ENCODE assay signal across 7 cellular contexts in the genomic region with DNA sequence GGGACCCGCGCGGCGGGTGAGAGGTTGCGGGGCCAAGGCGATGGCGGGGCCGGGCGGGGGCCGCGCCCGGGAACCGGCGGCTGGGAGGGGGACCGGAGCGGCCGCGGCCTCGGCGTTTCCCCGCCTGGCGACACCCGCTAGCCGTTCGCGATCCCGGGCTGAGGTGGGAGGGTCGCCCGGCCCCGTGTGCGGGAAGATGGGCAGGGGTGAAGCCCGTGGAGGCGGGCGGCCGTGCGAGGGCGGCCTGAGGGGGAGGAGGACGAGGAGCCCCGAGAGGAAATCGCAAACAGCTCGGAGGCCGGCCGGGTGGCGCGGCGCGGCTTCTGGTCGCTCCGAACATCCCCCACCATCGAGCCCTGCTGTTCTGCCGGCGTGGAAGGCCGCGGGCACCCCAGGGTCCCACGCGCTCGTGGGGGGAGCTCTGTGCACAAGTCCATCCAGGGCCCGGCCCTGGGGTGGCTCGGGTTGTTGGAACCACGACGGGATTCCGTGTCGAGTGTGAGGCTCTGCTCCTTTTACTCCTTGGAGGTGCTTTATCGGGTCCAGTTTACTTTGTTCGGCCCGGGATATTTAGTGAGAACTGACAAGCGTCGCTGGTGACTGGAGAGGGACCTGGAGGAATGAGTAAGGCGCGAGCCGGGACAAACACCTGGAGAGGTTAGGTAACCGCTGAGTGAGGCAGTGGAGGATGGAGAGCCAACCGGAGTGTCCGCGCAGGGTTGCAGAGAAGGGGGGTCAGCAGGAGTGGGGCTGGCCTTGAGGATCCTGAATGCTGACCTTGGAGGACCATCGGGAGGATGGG. TPM values are rescaled to one million over a fixed set of nuclear protein-coding genes. Genes with fewer than 3 reads are reported as not detected.
DNase-seq lines count a peak whose midpoint lies in the region; ATAC-seq and TF ChIP-seq lines count a peak whose summit lies in the region.

No MANE protein-coding gene starts in this region.

- H3K27ac ChIP-seq in epithelial cell of prostate: peak overlapping the region; percentile 53

- no peaks in the 10 kb centered on the region for H3K9me3 ChIP-seq in mucosa of descending colon

- no peaks in the 10 kb centered on the region for H3K36me3 ChIP-seq in mucosa of descending colon (ENCODE audit: low read depth)

- intact Hi-C loops in mucosa of descending colon (cut with DNase I, micrococcal nuclease): no loop called here

- H3K4me3 ChIP-seq in mucosa of descending colon: peak overlapping the region; percentile 53

- TF ChIP-seq CTCF in mucosa of descending colon (IDR thresholded peaks at IDR 0.05): no peak

- peak; percentile 51 for ATAC-seq in GM18511 (IDR thresholded peaks at IDR 0.05; ENCODE audit: unreplicated experiment)
- peak; percentile 35 for ATAC-seq in HG02623 (IDR thresholded peaks at IDR 0.05; ENCODE audit: unreplicated experiment)
- peak; percentile 61 for ATAC-seq in mucosa of descending colon
- peak; percentile 37 for ATAC-seq in stimulated activated naive CD8-positive, alpha-beta T cell treated with anti-CD3 and anti-CD28 coated beads, Interleukin-15, Interleukin-2, amounts not matched to agents 100 U/mL and 50 U/mL, for 24 hours

- DNase-seq in NCI-H146 (lab: John Stamatoyannopoulos, UW) (peak; percentile 44), activated T-cell treated with anti-CD3 and anti-CD28 coated beads for 24 hours (ENCODE audit: low read depth) (peak; percentile 23), epithelial cell of prostate (ENCODE audit: low read depth, low spot score) (no peak), mucosa of descending colon (peak; percentile 49 to 73 (median 71))
- peak; percentile 55 for DNase-seq in stimulated activated naive CD8-positive, alpha-beta T cell treated with anti-CD3 and anti-CD28 coated beads, Interleukin-15, Interleukin-2, amounts not matched to agents 100 U/mL and 50 U/mL, for 24 hours

- no peaks in the 10 kb centered on the region for H3K4me1 ChIP-seq in mucosa of descending colon (ENCODE audit: low read depth)

RNA-seq across cellular contexts. Expression of a gene that starts 0.7 kb away (rescaled TPM):
- 10 to 100 TPM; 21.6 to 53.6 (median 21.7) TPM for total RNA-seq in mucosa of descending colon
